In genomic region chr5:159638481-159638880, GRCh38 we compare ENCODE assay signal across 26 cellular contexts.
"Had no signal": no experiment of that assay in that cellular context is flagged by ENCODE, and none has a peak within 500 bp of the region (broad histone marks: within the 10 kb centered on the region; RNA-seq: fewer than 3 reads in every experiment).

No MANE protein-coding gene starts in this region.

- H3K27ac ChIP-seq: stomach, suprapubic skin, testis, thoracic aorta, thyroid gland, tibial artery, tibial nerve, transverse colon, upper lobe of left lung, upper lobe of right lung, uterus, vagina had no signal

- H3K9me3 ChIP-seq: stomach, suprapubic skin, testis, thoracic aorta, thyroid gland, tibial artery, transverse colon, upper lobe of left lung, upper lobe of right lung, vagina had no signal

- FAIRE-seq: urothelium cell line had no signal

- H3K4me3 ChIP-seq: stomach, suprapubic skin, testis, thoracic aorta, thyroid gland, tibial artery, tibial nerve, transverse colon, upper lobe of left lung, upper lobe of right lung, uterus, vagina had no signal

- ATAC-seq: stimulated activated effector memory CD8-positive, alpha-beta T cell treated with anti-CD3 and anti-CD28 coated beads, Interleukin-12 subunit alpha, Interleukin-12 subunit beta, amount 100 ng/mL, for 72 hours; stimulated activated memory B cell treated with anti-CD40 and anti-IgM and Interleukin-4, amounts not matched to agents 10 μg/mL and 1 μg/mL and 100 μg/mL, for 72 hours; stimulated activated naive B cell treated with anti-CD40 and anti-IgM and Interleukin-4, amounts not matched to agents 10 μg/mL and 1 μg/mL and 100 μg/mL, for 72 hours; stimulated activated naive CD8-positive, alpha-beta T cell treated with anti-CD3 and anti-CD28 coated beads, Interleukin-15, amount 100 ng/mL, for 72 hours; stimulated activated naive CD8-positive, alpha-beta T cell treated with anti-CD3 and anti-CD28 coated beads, Interleukin-15, Interleukin-2, amounts not matched to agents 100 U/mL and 50 U/mL, for 24 hours; upper lobe of right lung had no signal

- H3K27me3 ChIP-seq: stomach, testis, thyroid gland, tibial artery, tibial nerve, transverse colon, upper lobe of left lung, upper lobe of right lung, uterus, vagina had no signal

- H3K36me3 ChIP-seq: stomach, suprapubic skin, thoracic aorta, thyroid gland, tibial artery, tibial nerve, transverse colon, upper lobe of left lung, upper lobe of right lung, vagina had no signal

- DNase-seq: stimulated activated CD4-positive, alpha-beta T cell treated with anti-CD3 and anti-CD28 coated beads, Interleukin-2, amount 100 ng/mL, for 48 hours; stimulated activated CD4-positive, alpha-beta T cell treated with anti-CD3 and anti-CD28 coated beads, Interleukin-4, amount 100 ng/mL, for 1 hour; stimulated activated CD4-positive, alpha-beta T cell treated with anti-CD3 and anti-CD28 coated beads, Interleukin-4, amount 100 ng/mL, for 24 hours; stimulated activated CD4-positive, alpha-beta T cell treated with anti-CD3 and anti-CD28 coated beads, Interleukin-4, amount 100 ng/mL, for 4 hours; stimulated activated CD8-positive, alpha-beta memory T cell treated with anti-CD3 and anti-CD28 coated beads, Interleukin-4, amount 100 ng/mL, for 48 hours; stimulated activated naive B cell treated with anti-CD40 and anti-IgM and Interleukin-4, amounts not matched to agents 10 μg/mL and 1 μg/mL and 100 μg/mL, for 72 hours; stimulated activated naive CD4-positive, alpha-beta T cell; stimulated activated naive CD4-positive, alpha-beta T cell treated with Interleukin-2 at 50 U/mL for 16 hours; stimulated activated naive CD8-positive, alpha-beta T cell treated with anti-CD3 and anti-CD28 coated beads, Interleukin-15, amount 100 ng/mL, for 72 hours; stimulated activated naive CD8-positive, alpha-beta T cell treated with anti-CD3 and anti-CD28 coated beads, Interleukin-15, Interleukin-2, amounts not matched to agents 100 U/mL and 50 U/mL, for 24 hours; stomach; substantia nigra; testis; thyroid gland; tibial artery; transverse colon; upper lobe of left lung; upper lobe of right lung; uterus had no signal

- H3K4me1 ChIP-seq: stomach, suprapubic skin, testis, thyroid gland, tibial artery, tibial nerve, transverse colon, upper lobe of left lung, upper lobe of right lung, uterus, vagina had no signal
